12 cellular contexts compared by ENCODE assay signal in genomic region chr19:49486232-49486631, GRCh38. TPM values are rescaled to one million over a fixed set of nuclear protein-coding genes. Genes with fewer than 3 reads are reported as not detected.
DNase-seq lines count a peak whose midpoint lies in the region; ATAC-seq, FAIRE-seq and TF ChIP-seq lines count a peak whose summit lies in the region.
"Had no signal": no experiment of that assay in that cellular context is flagged by ENCODE, and none has a peak within 500 bp of the region (broad histone marks: within the 10 kb centered on the region; RNA-seq: fewer than 3 reads in every experiment).

No MANE protein-coding gene starts in this region.

- WGBS in HepG2 (ENCODE audit: low lambda C conversion rate) = 99% methylated on average over 7 of the region's 7 CpGs
- WGBS in right lobe of liver (ENCODE audit: insufficient coverage, low coverage, low lambda C conversion rate, missing lambda C conversion rate) = 84% methylated on average over 5 of the region's 7 CpGs

- peak overlapping the region; percentile 18 for H3K4me3 Mint-ChIP-seq in activated CD4-positive, alpha-beta memory T cell treated with anti-CD3 and anti-CD28 coated beads for 36 hours
- H3K4me3 Mint-ChIP-seq in type B pancreatic cell = peak overlapping the region; percentile 22

- peaks cover 37% of the 10 kb centered on the region for H3K79me2 ChIP-seq in HepG2 (ENCODE audit: insufficient read depth, low read length)

- H3K9ac ChIP-seq in HepG2 (ENCODE audit: insufficient read depth, low read depth, low read length) = peak overlapping the region; percentile 82; the same call in 1 of the 2 replicates

- TF ChIP-seq RAD21 in HepG2 (CRISPR knock-in tag; IDR thresholded peaks at IDR 0.05) = no peak

- peaks cover 34% of the 10 kb centered on the region for H4K20me1 ChIP-seq in HepG2 (ENCODE audit: insufficient read depth, low read length)

- peaks cover 3% of the 10 kb centered on the region for H3K27me3 Mint-ChIP-seq in activated CD4-positive, alpha-beta memory T cell treated with anti-CD3 and anti-CD28 coated beads for 36 hours
- peaks cover 3% of the 10 kb centered on the region for H3K27me3 Mint-ChIP-seq in type B pancreatic cell

- H3K36me3 ChIP-seq in HepG2 (replicated peaks in 1 of 2; ENCODE audit: control insufficient read depth in 1 of 2, insufficient read depth in 2 of 2, low read length in 2 of 2) = peaks cover 16 to 23% of the 10 kb centered on the region in 2 experiments
- peaks cover 3 to 21% (median 15%) of the 10 kb centered on the region in 4 donors for H3K36me3 ChIP-seq in right lobe of liver
- peaks cover 44% of the 10 kb centered on the region for H3K36me3 ChIP-seq in lower lobe of right lung

- CTCF ChIA-PET in HepG2 (lab: Yijun Ruan, JAX; ENCODE audit: low intra/inter-chr PET ratio, low total read pairs) = no interaction called here
- CTCF ChIA-PET in activated CD4-positive, alpha-beta memory T cell treated with anti-CD3 and anti-CD28 coated beads for 36 hours (lab: Charles Lee) = interaction anchor here (1.9 to 2.4 kb wide), 2 partner anchors 10 to 13 kb away, joined by 6 to 12 read pairs; partner anchors contain the start of gene FLT3LG

- H3K4me1 ChIP-seq in HepG2 (ENCODE audit: insufficient read depth, low read length) = peaks cover 30% of the 10 kb centered on the region
- H3K4me1 ChIP-seq in right lobe of liver = peaks cover 0 to 14% (median 5%) of the 10 kb centered on the region in 4 donors
- H3K4me1 ChIP-seq in lower lobe of right lung = peaks cover 30% of the 10 kb centered on the region

- in situ Hi-C loops in HepG2 (cut with HindIII; ENCODE audit: extremely low pct_ligation_motif_present, low pct_unique_long_range_greater_than_20kb) = no loop called here

- TF ChIP-seq POLR2A in HepG2 (IDR thresholded peaks at IDR 0.05; ENCODE audit: insufficient read depth in 1 of 2, low read depth in 2 of 2, low read length in 2 of 2) (no peak), right lobe of liver (IDR thresholded peaks at IDR 0.05) (no peak)

- H3K27ac Mint-ChIP-seq in activated CD4-positive, alpha-beta memory T cell treated with anti-CD3 and anti-CD28 coated beads for 36 hours = peak overlapping the region; percentile 83
- H3K27ac Mint-ChIP-seq in type B pancreatic cell = peak overlapping the region; percentile 81

- DNase-seq in HepG2 (ENCODE audit: low spot score) (no peak), right lobe of liver (no peak), lower lobe of right lung (no peak), type B pancreatic cell (ENCODE audit: extremely low spot score, unreplicated experiment) (no peak), NOMO-1 treated with DMSO at 0.1 percent for 48 hours (lab: John Stamatoyannopoulos, UW; ENCODE audit: unreplicated experiment) (no peak), KG1 (lab: John Stamatoyannopoulos, UW) (no peak), iPS-NIHi11 (ENCODE audit: low spot score) (no peak)
- no peak for DNase-seq in activated CD4-positive, alpha-beta memory T cell treated with anti-CD3 and anti-CD28 coated beads for 36 hours
- DNase-seq: C1 segment of cervical spinal cord, foreskin fibroblast, kidney, NCI-H446 treated with DMSO at 0.1 percent for 48 hours had no signal

- BruUV-seq in HepG2 (replicated peaks; lab: Mats Ljungman, UMichigan) = no TSS peak

- H3K36me3 Mint-ChIP-seq in activated CD4-positive, alpha-beta memory T cell treated with anti-CD3 and anti-CD28 coated beads for 36 hours = peaks cover 47% of the 10 kb centered on the region
- peaks cover 28% of the 10 kb centered on the region for H3K36me3 Mint-ChIP-seq in type B pancreatic cell

- ATAC-seq in HepG2 (no peak), right lobe of liver (no peak), lower lobe of right lung (no peak)

- intact Hi-C loops in HepG2 (cut with micrococcal nuclease; ENCODE audit: unreplicated experiment) (no loop called here), right lobe of liver (cut with DNase I) (no loop called here), lower lobe of right lung (cut with DNase I) (no loop called here)
- intact Hi-C loops in activated CD4-positive, alpha-beta memory T cell treated with anti-CD3 and anti-CD28 coated beads for 36 hours (cut with micrococcal nuclease) = loop anchor here (2.0 kb wide), 1 partner anchor 15 kb away; no protein-coding TSS in a partner anchor

- FAIRE-seq in HepG2 (lab: Jason Lieb, UNC) = no peak
- FAIRE-seq: kidney had no signal

- no peak for TF ChIP-seq CTCF in HepG2 (CRISPR knock-in tag; IDR thresholded peaks at IDR 0.05)
- TF ChIP-seq CTCF in right lobe of liver (IDR thresholded peaks at IDR 0.05) = no peak
- TF ChIP-seq CTCF in lower lobe of right lung (IDR thresholded peaks at IDR 0.05) = no peak
- no peak for TF ChIP-seq CTCF in type B pancreatic cell (conservative IDR thresholded peaks at IDR 0.05)

- POLR2A ChIA-PET in HepG2 (lab: Yijun Ruan, JAX) = interaction anchor here (1.7 kb wide), 1 partner anchor 33 kb away, joined by 4 read pairs; the partner anchor contains the start of gene ALDH16A1
- POLR2A ChIA-PET in activated CD4-positive, alpha-beta memory T cell treated with anti-CD3 and anti-CD28 coated beads for 36 hours (lab: Charles Lee) = interaction anchor here (1.0 kb wide), 1 partner anchor 10 kb away, joined by 3 read pairs; no protein-coding TSS in a partner anchor

- H3K4me1 Mint-ChIP-seq in activated CD4-positive, alpha-beta memory T cell treated with anti-CD3 and anti-CD28 coated beads for 36 hours (ENCODE audit: low read depth) = peaks cover 21% of the 10 kb centered on the region
- H3K4me1 Mint-ChIP-seq in type B pancreatic cell (ENCODE audit: unreplicated experiment) = peaks cover 11% of the 10 kb centered on the region

- H3K4me3 ChIP-seq in HepG2 (replicated peaks in 1 of 3; ENCODE audit: insufficient read depth in 1 of 3, low read depth in 2 of 3, low read length in 3 of 3) = no peak overlapping the region
- H3K4me3 ChIP-seq in right lobe of liver = no peak overlapping the region
- no peak overlapping the region for H3K4me3 ChIP-seq in lower lobe of right lung

- H3K27ac ChIP-seq in HepG2 (ENCODE audit: extremely low read length, insufficient read depth, low read length) = peak overlapping the region; percentile 70
- H3K27ac ChIP-seq in right lobe of liver = no peak overlapping the region
- H3K27ac ChIP-seq in lower lobe of right lung = peak overlapping the region; percentile 94

- no peaks in the 10 kb centered on the region for H3K9me3 Mint-ChIP-seq in activated CD4-positive, alpha-beta memory T cell treated with anti-CD3 and anti-CD28 coated beads for 36 hours
- H3K9me3 Mint-ChIP-seq in type B pancreatic cell = no peaks in the 10 kb centered on the region

- no peak overlapping the region for H2AFZ ChIP-seq in HepG2 (ENCODE audit: low read length)

- no peak for TF ChIP-seq EP300 in HepG2 (IDR thresholded peaks at IDR 0.05; ENCODE audit: low read depth in 2 of 2, low read length in 2 of 2)
- TF ChIP-seq EP300 in HepG2 (CRISPR knock-in tag; IDR thresholded peaks at IDR 0.05; ENCODE audit: borderline replicate concordance) = no peak

- H3K4me2 ChIP-seq in HepG2 (ENCODE audit: low read depth, low read length) = peak overlapping the region; percentile 80; the same call in 1 of the 2 replicates

- H3K27me3 ChIP-seq in HepG2 (ENCODE audit: control insufficient read depth in 1 of 2, insufficient read depth in 2 of 2, low read length in 2 of 2) = peaks cover 0 to 3% of the 10 kb centered on the region in 2 experiments; a peak in 1 of 5 replicates
- no peaks in the 10 kb centered on the region for H3K27me3 ChIP-seq in right lobe of liver
- H3K27me3 ChIP-seq in lower lobe of right lung (ENCODE audit: low read depth) = no peaks in the 10 kb centered on the region

- H3K9me3 ChIP-seq in HepG2 (ENCODE audit: low read length) (no peaks in the 10 kb centered on the region), right lobe of liver (no peaks in the 10 kb centered on the region), lower lobe of right lung (no peaks in the 10 kb centered on the region)

RNA-seq across cellular contexts. Expression of gene RPL13A, which starts 1.2 kb away (rescaled TPM):
- 2,601 and 3,137 TPM in 2 replicates for total RNA-seq in HepG2 (2016; rRNA removed; fragmentation: Illumina TruSeq; extraction: Trizol)
- 4,258 and 4,636 TPM in 2 replicates for total RNA-seq in HepG2 (2016; cell fraction: cytosol; rRNA removed; fragmentation: Illumina TruSeq; extraction: Trizol; ENCODE audit: low read depth)
- 2,656 and 3,295 TPM in 2 replicates for total RNA-seq in HepG2 (2016; cell fraction: insoluble cytoplasmic fraction; rRNA removed; fragmentation: Illumina TruSeq; extraction: Trizol)
- total RNA-seq in HepG2 (2016; cell fraction: membrane; rRNA removed; fragmentation: Illumina TruSeq; extraction: Trizol) = 7,013 and 7,095 TPM in 2 replicates
- total RNA-seq in HepG2 (2016; cell fraction: nucleus; rRNA removed; fragmentation: Illumina TruSeq; extraction: Trizol) = 1,096 and 1,183 TPM in 2 replicates
- 3,407 and 3,954 TPM in 2 replicates for polyA plus RNA-seq in HepG2 (2011; rRNA removed)
- polyA plus RNA-seq in HepG2 (2011; cell fraction: cytosol; rRNA removed) = 2,986 and 5,309 TPM in 2 replicates
- 2,708 and 2,782 TPM in 2 replicates for polyA plus RNA-seq in HepG2 (2011; cell fraction: nucleus; rRNA removed)
- 2,954 and 4,264 TPM in 2 replicates for polyA plus RNA-seq in HepG2 (2012)
- 5,376 and 5,987 TPM in 2 replicates for polyA plus RNA-seq in HepG2 (2016; cell fraction: cytosol; fragmentation: Illumina TruSeq; extraction: Trizol; ENCODE audit: low read depth)
- polyA plus RNA-seq in HepG2 (2016; cell fraction: insoluble cytoplasmic fraction; fragmentation: Illumina TruSeq; extraction: Trizol; ENCODE audit: low read depth) = 3,762 and 3,802 TPM in 2 replicates
- 7,707 and 8,057 TPM in 2 replicates for polyA plus RNA-seq in HepG2 (2016; cell fraction: membrane; fragmentation: Illumina TruSeq; extraction: Trizol; ENCODE audit: low read depth)
- 2,294 and 2,333 TPM in 2 replicates for polyA plus RNA-seq in HepG2 (2016; cell fraction: nucleus; fragmentation: Illumina TruSeq; extraction: Trizol; ENCODE audit: insufficient read depth, low read depth)
- polyA minus RNA-seq in HepG2 (2011; rRNA and poly(A)+ RNA removed; ENCODE audit: low replicate concordance) = 2,394 and 2,613 TPM in 2 replicates
- polyA minus RNA-seq in HepG2 (2011; cell fraction: cytosol; rRNA and poly(A)+ RNA removed) = 898 and 937 TPM in 2 replicates
- 1,540 and 1,647 TPM in 2 replicates for polyA minus RNA-seq in HepG2 (2011; cell fraction: nucleus; rRNA and poly(A)+ RNA removed)
- 100 to 1,000 TPM; 675 to 992 (median 801) TPM for total RNA-seq in right lobe of liver
- 1,000 to 10,000 TPM; 4,276 to 4,379 TPM for total RNA-seq in activated CD4-positive, alpha-beta memory T cell treated with anti-CD3 and anti-CD28 coated beads for 36 hours
- 1,820 TPM for total RNA-seq in lower lobe of right lung
- total RNA-seq in type B pancreatic cell (ENCODE audit: low replicate concordance) = 3,274 and 3,593 TPM in 2 replicates

RNA-seq across cellular contexts. Expression of gene RPS11, which starts 10.0 kb away (rescaled TPM):
- total RNA-seq in HepG2 (2016; rRNA removed; fragmentation: Illumina TruSeq; extraction: Trizol) = 2,345 and 2,734 TPM in 2 replicates
- 3,922 and 3,962 TPM in 2 replicates for total RNA-seq in HepG2 (2016; cell fraction: cytosol; rRNA removed; fragmentation: Illumina TruSeq; extraction: Trizol; ENCODE audit: low read depth)
- total RNA-seq in HepG2 (2016; cell fraction: insoluble cytoplasmic fraction; rRNA removed; fragmentation: Illumina TruSeq; extraction: Trizol) = 2,320 and 2,893 TPM in 2 replicates
- total RNA-seq in HepG2 (2016; cell fraction: membrane; rRNA removed; fragmentation: Illumina TruSeq; extraction: Trizol) = 5,292 and 5,634 TPM in 2 replicates
- 817 and 896 TPM in 2 replicates for total RNA-seq in HepG2 (2016; cell fraction: nucleus; rRNA removed; fragmentation: Illumina TruSeq; extraction: Trizol)
- 2,839 and 2,896 TPM in 2 replicates for polyA plus RNA-seq in HepG2 (2011; rRNA removed)
- polyA plus RNA-seq in HepG2 (2011; cell fraction: cytosol; rRNA removed) = 6,087 and 6,094 TPM in 2 replicates
- 1,822 and 1,919 TPM in 2 replicates for polyA plus RNA-seq in HepG2 (2011; cell fraction: nucleus; rRNA removed)
- 3,444 and 3,595 TPM in 2 replicates for polyA plus RNA-seq in HepG2 (2012)
- polyA plus RNA-seq in HepG2 (2016; cell fraction: cytosol; fragmentation: Illumina TruSeq; extraction: Trizol; ENCODE audit: low read depth) = 4,821 and 5,462 TPM in 2 replicates
- polyA plus RNA-seq in HepG2 (2016; cell fraction: insoluble cytoplasmic fraction; fragmentation: Illumina TruSeq; extraction: Trizol; ENCODE audit: low read depth) = 3,269 and 3,282 TPM in 2 replicates
- polyA plus RNA-seq in HepG2 (2016; cell fraction: membrane; fragmentation: Illumina TruSeq; extraction: Trizol; ENCODE audit: low read depth) = 6,240 and 6,461 TPM in 2 replicates
- polyA plus RNA-seq in HepG2 (2016; cell fraction: nucleus; fragmentation: Illumina TruSeq; extraction: Trizol; ENCODE audit: insufficient read depth, low read depth) = 1,822 and 1,918 TPM in 2 replicates
- 1,415 and 1,765 TPM in 2 replicates for polyA minus RNA-seq in HepG2 (2011; rRNA and poly(A)+ RNA removed; ENCODE audit: low replicate concordance)
- polyA minus RNA-seq in HepG2 (2011; cell fraction: cytosol; rRNA and poly(A)+ RNA removed) = 470 and 550 TPM in 2 replicates
- 202 and 266 TPM in 2 replicates for polyA minus RNA-seq in HepG2 (2011; cell fraction: nucleus; rRNA and poly(A)+ RNA removed)
- 1,000 to 10,000 TPM in 2 of 6 experiments, 100 to 1,000 TPM in 4; 417 to 1,739 (median 617) TPM for total RNA-seq in right lobe of liver
- 1,000 to 10,000 TPM; 3,093 to 3,130 TPM for total RNA-seq in activated CD4-positive, alpha-beta memory T cell treated with anti-CD3 and anti-CD28 coated beads for 36 hours
- 1,649 TPM for total RNA-seq in lower lobe of right lung
- total RNA-seq in type B pancreatic cell (ENCODE audit: low replicate concordance) = 2,401 and 2,461 TPM in 2 replicates

RNA-seq across cellular contexts. Expression of gene FLT3LG, which starts 12.2 kb away (rescaled TPM):
- 0.58 and 1.5 TPM in 2 replicates for total RNA-seq in HepG2 (2016; rRNA removed; fragmentation: Illumina TruSeq; extraction: Trizol)
- total RNA-seq in HepG2 (2016; cell fraction: cytosol; rRNA removed; fragmentation: Illumina TruSeq; extraction: Trizol; ENCODE audit: low read depth) = 2.3 and 2.9 TPM in 2 replicates
- 0.67 and 1.4 TPM in 2 replicates for total RNA-seq in HepG2 (2016; cell fraction: insoluble cytoplasmic fraction; rRNA removed; fragmentation: Illumina TruSeq; extraction: Trizol)
- 2.2 and 2.3 TPM in 2 replicates for total RNA-seq in HepG2 (2016; cell fraction: membrane; rRNA removed; fragmentation: Illumina TruSeq; extraction: Trizol)
- total RNA-seq in HepG2 (2016; cell fraction: nucleus; rRNA removed; fragmentation: Illumina TruSeq; extraction: Trizol) = 1.3 and 2.9 TPM in 2 replicates
- 2.6 and 3.0 TPM in 2 replicates for polyA plus RNA-seq in HepG2 (2011; rRNA removed)
- polyA plus RNA-seq in HepG2 (2011; cell fraction: cytosol; rRNA removed) = 1.1 and 1.7 TPM in 2 replicates
- 5.2 and 6.9 TPM in 2 replicates for polyA plus RNA-seq in HepG2 (2011; cell fraction: nucleus; rRNA removed)
- polyA plus RNA-seq in HepG2 (2012) = 2.0 and 4.6 TPM in 2 replicates
- 4.2 and 4.4 TPM in 2 replicates for polyA plus RNA-seq in HepG2 (2016; cell fraction: cytosol; fragmentation: Illumina TruSeq; extraction: Trizol; ENCODE audit: low read depth)
- 2.3 and 2.4 TPM in 2 replicates for polyA plus RNA-seq in HepG2 (2016; cell fraction: insoluble cytoplasmic fraction; fragmentation: Illumina TruSeq; extraction: Trizol; ENCODE audit: low read depth)
- 2.5 and 3.6 TPM in 2 replicates for polyA plus RNA-seq in HepG2 (2016; cell fraction: membrane; fragmentation: Illumina TruSeq; extraction: Trizol; ENCODE audit: low read depth)
- polyA plus RNA-seq in HepG2 (2016; cell fraction: nucleus; fragmentation: Illumina TruSeq; extraction: Trizol; ENCODE audit: insufficient read depth, low read depth) = 7.4 and 8.8 TPM in 2 replicates
- 1.2 and 1.7 TPM in 2 replicates for polyA minus RNA-seq in HepG2 (2011; rRNA and poly(A)+ RNA removed; ENCODE audit: low replicate concordance)
- 0.79 and 2.5 TPM in 2 replicates for polyA minus RNA-seq in HepG2 (2011; cell fraction: cytosol; rRNA and poly(A)+ RNA removed)
- polyA minus RNA-seq in HepG2 (2011; cell fraction: nucleus; rRNA and poly(A)+ RNA removed) = 0.90 and 1.1 TPM in 2 replicates
- 1 to 10 TPM in 5 of 6 experiments, under 1 TPM in 1; 0.80 to 4.4 (median 2.3) TPM for total RNA-seq in right lobe of liver
- 10 to 100 TPM; 50.1 to 51.0 TPM for total RNA-seq in activated CD4-positive, alpha-beta memory T cell treated with anti-CD3 and anti-CD28 coated beads for 36 hours
- 12.8 TPM for total RNA-seq in lower lobe of right lung
- 1.9 and 2.0 TPM in 2 replicates for total RNA-seq in type B pancreatic cell (ENCODE audit: low replicate concordance)

RNA-seq across cellular contexts. Expression of gene FCGRT, which starts 26.2 kb away (rescaled TPM):
- total RNA-seq in HepG2 (2016; rRNA removed; fragmentation: Illumina TruSeq; extraction: Trizol) (124 and 225 TPM in 2 replicates), right lobe of liver (100 to 1,000 TPM; 123 to 335 (median 245) TPM), lower lobe of right lung (385 TPM), type B pancreatic cell (ENCODE audit: low replicate concordance) (102 and 106 TPM in 2 replicates)
- total RNA-seq in HepG2 (2016; cell fraction: cytosol; rRNA removed; fragmentation: Illumina TruSeq; extraction: Trizol; ENCODE audit: low read depth) = 222 and 258 TPM in 2 replicates
- total RNA-seq in HepG2 (2016; cell fraction: insoluble cytoplasmic fraction; rRNA removed; fragmentation: Illumina TruSeq; extraction: Trizol) = 102 and 228 TPM in 2 replicates
- 261 and 289 TPM in 2 replicates for total RNA-seq in HepG2 (2016; cell fraction: membrane; rRNA removed; fragmentation: Illumina TruSeq; extraction: Trizol)
- total RNA-seq in HepG2 (2016; cell fraction: nucleus; rRNA removed; fragmentation: Illumina TruSeq; extraction: Trizol) = 141 and 165 TPM in 2 replicates
- 121 and 149 TPM in 2 replicates for polyA plus RNA-seq in HepG2 (2011; rRNA removed)
- polyA plus RNA-seq in HepG2 (2011; cell fraction: cytosol; rRNA removed) = 105 and 151 TPM in 2 replicates
- polyA plus RNA-seq in HepG2 (2011; cell fraction: nucleus; rRNA removed) = 256 and 257 TPM in 2 replicates
- 143 and 177 TPM in 2 replicates for polyA plus RNA-seq in HepG2 (2012)
- 245 and 266 TPM in 2 replicates for polyA plus RNA-seq in HepG2 (2016; cell fraction: cytosol; fragmentation: Illumina TruSeq; extraction: Trizol; ENCODE audit: low read depth)
- 107 and 130 TPM in 2 replicates for polyA plus RNA-seq in HepG2 (2016; cell fraction: insoluble cytoplasmic fraction; fragmentation: Illumina TruSeq; extraction: Trizol; ENCODE audit: low read depth)
- polyA plus RNA-seq in HepG2 (2016; cell fraction: membrane; fragmentation: Illumina TruSeq; extraction: Trizol; ENCODE audit: low read depth) = 257 and 263 TPM in 2 replicates
- polyA plus RNA-seq in HepG2 (2016; cell fraction: nucleus; fragmentation: Illumina TruSeq; extraction: Trizol; ENCODE audit: insufficient read depth, low read depth) = 289 and 295 TPM in 2 replicates
- polyA minus RNA-seq in HepG2 (2011; rRNA and poly(A)+ RNA removed; ENCODE audit: low replicate concordance) = 0.65 and 115 TPM in 2 replicates
- 72.8 and 82.9 TPM in 2 replicates for polyA minus RNA-seq in HepG2 (2011; cell fraction: cytosol; rRNA and poly(A)+ RNA removed)
- polyA minus RNA-seq in HepG2 (2011; cell fraction: nucleus; rRNA and poly(A)+ RNA removed) = 27.6 and 29.2 TPM in 2 replicates
- 10 to 100 TPM; 13.2 to 17.2 TPM for total RNA-seq in activated CD4-positive, alpha-beta memory T cell treated with anti-CD3 and anti-CD28 coated beads for 36 hours

RNA-seq across cellular contexts. Expression of gene ALDH16A1, which starts 33.2 kb away (rescaled TPM):
- total RNA-seq in HepG2 (2016; rRNA removed; fragmentation: Illumina TruSeq; extraction: Trizol) (29.6 and 34.9 TPM in 2 replicates), right lobe of liver (10 to 100 TPM; 14.4 to 29.6 (median 19.8) TPM), lower lobe of right lung (33.7 TPM), type B pancreatic cell (ENCODE audit: low replicate concordance) (22.7 and 33.7 TPM in 2 replicates)
- 2.5 and 3.4 TPM in 2 replicates for total RNA-seq in HepG2 (2016; cell fraction: cytosol; rRNA removed; fragmentation: Illumina TruSeq; extraction: Trizol; ENCODE audit: low read depth)
- 27.6 and 38.2 TPM in 2 replicates for total RNA-seq in HepG2 (2016; cell fraction: insoluble cytoplasmic fraction; rRNA removed; fragmentation: Illumina TruSeq; extraction: Trizol)
- 6.3 and 7.8 TPM in 2 replicates for total RNA-seq in HepG2 (2016; cell fraction: membrane; rRNA removed; fragmentation: Illumina TruSeq; extraction: Trizol)
- total RNA-seq in HepG2 (2016; cell fraction: nucleus; rRNA removed; fragmentation: Illumina TruSeq; extraction: Trizol) = 15.0 and 23.1 TPM in 2 replicates
- 8.4 and 9.2 TPM in 2 replicates for polyA plus RNA-seq in HepG2 (2011; rRNA removed)
- polyA plus RNA-seq in HepG2 (2011; cell fraction: cytosol; rRNA removed) = 6.8 and 16.2 TPM in 2 replicates
- 31.7 and 40.0 TPM in 2 replicates for polyA plus RNA-seq in HepG2 (2011; cell fraction: nucleus; rRNA removed)
- 7.6 and 9.2 TPM in 2 replicates for polyA plus RNA-seq in HepG2 (2012)
- 1.7 and 2.8 TPM in 2 replicates for polyA plus RNA-seq in HepG2 (2016; cell fraction: cytosol; fragmentation: Illumina TruSeq; extraction: Trizol; ENCODE audit: low read depth)
- 25.4 and 29.9 TPM in 2 replicates for polyA plus RNA-seq in HepG2 (2016; cell fraction: insoluble cytoplasmic fraction; fragmentation: Illumina TruSeq; extraction: Trizol; ENCODE audit: low read depth)
- polyA plus RNA-seq in HepG2 (2016; cell fraction: membrane; fragmentation: Illumina TruSeq; extraction: Trizol; ENCODE audit: low read depth) = 3.2 and 4.3 TPM in 2 replicates
- 40.8 and 41.9 TPM in 2 replicates for polyA plus RNA-seq in HepG2 (2016; cell fraction: nucleus; fragmentation: Illumina TruSeq; extraction: Trizol; ENCODE audit: insufficient read depth, low read depth)
- polyA minus RNA-seq in HepG2 (2011; rRNA and poly(A)+ RNA removed; ENCODE audit: low replicate concordance) = 16.3 and 53.3 TPM in 2 replicates
- polyA minus RNA-seq in HepG2 (2011; cell fraction: cytosol; rRNA and poly(A)+ RNA removed) = 13.7 and 17.8 TPM in 2 replicates
- 3.6 and 4.4 TPM in 2 replicates for polyA minus RNA-seq in HepG2 (2011; cell fraction: nucleus; rRNA and poly(A)+ RNA removed)
- 10 to 100 TPM; 43.7 to 44.2 TPM for total RNA-seq in activated CD4-positive, alpha-beta memory T cell treated with anti-CD3 and anti-CD28 coated beads for 36 hours

Comparison
In these comparisons a context has a peak if more than half of its experiments do, and no peak if none do; other contexts are left out.
1. H3K27ac ChIP-seq: peak in HepG2 (single experiment) and lower lobe of right lung (single experiment); none in right lobe of liver (0 of 3).